ENCODE assay signal across 17 cellular contexts in the genomic region with DNA sequence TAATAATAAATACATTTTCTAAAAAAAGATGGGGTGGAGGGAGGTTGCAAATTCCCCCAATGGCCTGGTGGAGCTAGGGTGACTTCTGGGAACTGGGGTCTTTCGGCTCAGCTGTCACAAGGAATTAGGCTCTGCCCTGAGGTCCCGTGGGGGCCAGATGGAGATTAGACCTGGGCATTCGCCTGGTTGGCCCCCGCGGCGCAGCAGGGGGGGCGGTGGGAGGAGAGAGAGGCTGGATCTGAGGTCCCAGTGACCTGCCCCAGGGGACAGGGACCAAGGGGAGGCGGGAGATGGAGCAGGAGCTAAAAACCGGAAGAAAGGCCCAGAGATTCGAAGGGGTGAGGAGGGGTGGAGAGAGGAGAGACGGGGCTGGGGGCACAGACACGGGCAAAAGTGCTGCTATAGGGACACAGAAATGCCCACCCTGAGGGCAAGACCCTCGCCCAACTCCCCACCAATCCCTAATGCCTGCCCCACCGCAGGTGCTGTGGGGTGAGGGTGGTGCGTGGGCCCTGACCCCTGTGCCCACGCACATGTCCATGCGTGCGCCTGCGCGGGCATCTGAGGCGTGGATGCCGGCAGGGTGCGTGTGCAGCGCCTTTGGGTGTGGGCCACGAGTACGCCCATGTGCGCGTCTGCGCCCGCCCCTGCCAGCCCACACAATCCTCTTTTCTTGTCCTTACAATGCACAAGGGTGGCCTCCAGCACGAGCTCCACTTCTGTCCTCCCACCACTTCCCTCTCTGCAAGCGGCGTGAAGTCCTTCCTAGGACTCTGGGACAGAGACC. TPM values are rescaled to one million over a fixed set of nuclear protein-coding genes. Genes with fewer than 3 reads are reported as not detected.
"Had no signal": no experiment of that assay in that cellular context is flagged by ENCODE, and none has a peak within 500 bp of the region (broad histone marks: within the 10 kb centered on the region; RNA-seq: fewer than 3 reads in every experiment).

No MANE protein-coding gene starts in this region.

- DNase-seq: activated CD4-positive, alpha-beta T cell treated with anti-CD3 and anti-CD28 coated beads, Interleukin-2, amount 50 U/mL, for 4 hours; activated naive CD4-positive, alpha-beta T cell treated with anti-CD3 and anti-CD28 coated beads, Interleukin-2, amount 50 U/mL, for 16 hours; activated T-cell treated with anti-CD3 and anti-CD28 coated beads, Interleukin-2, amount 50 U/mL, for 1 hour; adrenal gland; colonic mucosa; effector CD4-positive, alpha-beta T cell; lower lobe of right lung; midbrain had no signal

- H3K27ac Mint-ChIP-seq: neural progenitor cell had no signal

- ATAC-seq: lower lobe of right lung had no signal

- H3K9me3 ChIP-seq: adrenal gland, colonic mucosa, lower lobe of right lung, right atrium auricular region, tibial nerve, vagina had no signal

- H3K36me3 Mint-ChIP-seq: neural progenitor cell had no signal

- H3K27ac ChIP-seq: adrenal gland, colonic mucosa, lower lobe of right lung, neural progenitor cell, right atrium auricular region, tibial nerve, vagina had no signal

- FAIRE-seq: endothelial cell of umbilical vein, frontal cortex had no signal

- H3K4me3 ChIP-seq: adrenal gland, colonic mucosa, lower lobe of right lung, neural progenitor cell, right atrium auricular region, smooth muscle cell, tibial nerve, vagina had no signal

- H3K27me3 ChIP-seq: adrenal gland, colonic mucosa, neural progenitor cell, right atrium auricular region, vagina had no signal

- H3K9ac ChIP-seq: neural progenitor cell had no signal

- H3K36me3 ChIP-seq: adrenal gland, colonic mucosa, lower lobe of right lung, neural progenitor cell, right atrium auricular region, tibial nerve, vagina had no signal

- H2AFZ ChIP-seq: neural progenitor cell had no signal

- H3K4me3 Mint-ChIP-seq: neural progenitor cell had no signal

- H3K9me3 Mint-ChIP-seq: neural progenitor cell had no signal

- H3K4me2 ChIP-seq: neural progenitor cell, smooth muscle cell had no signal

RNA-seq across cellular contexts. Expression of a gene that starts 14.5 kb away (rescaled TPM):
- total RNA-seq: adrenal gland; cardiac septum; endothelial cell of umbilical vein; frontal cortex; right atrium auricular region; smooth muscle cell; T-helper 2 cell treated with Interferon-gamma antibody and Interleukin-4, amounts not matched to agents 100 ng/mL and 5 ng/mL, for 36 hours; tibial nerve had no signal
- polyA plus RNA-seq: endothelial cell of umbilical vein, smooth muscle cell had no signal

RNA-seq across cellular contexts. Expression of a gene that starts 20.1 kb away (rescaled TPM):
- total RNA-seq: endothelial cell of umbilical vein, frontal cortex, tibial nerve had no signal

RNA-seq across cellular contexts. Expression of a gene that starts 26.3 kb away (rescaled TPM):
- total RNA-seq: cardiac septum; endothelial cell of umbilical vein; frontal cortex; right atrium auricular region; T-helper 2 cell treated with Interferon-gamma antibody and Interleukin-4, amounts not matched to agents 100 ng/mL and 5 ng/mL, for 36 hours had no signal
- polyA plus RNA-seq: endothelial cell of umbilical vein had no signal
